Comparison of ENCODE assay signal across 8 cellular contexts in genomic region chr6:28863607-28864320, GRCh38.
DNase-seq lines count a peak whose midpoint lies in the region; ATAC-seq and TF ChIP-seq lines count a peak whose summit lies in the region.

No MANE protein-coding gene starts in this region.

- peaks cover 33% of the 10 kb centered on the region for H3K4me1 Mint-ChIP-seq in activated CD4-positive, alpha-beta T cell treated with anti-CD3 and anti-CD28 coated beads, Interleukin-2, amount 10 ng/mL, durations not matched to agents 24 days and 14 days

- DNase-seq in D341Med (ENCODE audit: low spot score): peak; percentile 76
- DNase-seq in NCI-H510A treated with DMSO at 0.1 percent for 48 hours (lab: John Stamatoyannopoulos, UW): peak; percentile 56
- DNase-seq in activated CD4-positive, alpha-beta T cell treated with anti-CD3 and anti-CD28 coated beads, Interleukin-2, amount 10 ng/mL, durations not matched to agents 24 days and 14 days: peak; percentile 96
- DNase-seq in dedifferentiated amniotic fluid mesenchymal stem cell (ENCODE audit: extremely low spot score): peak; percentile 78
- peak; percentile 74 to 88 for DNase-seq in left lung
- DNase-seq in stimulated activated CD4-positive, alpha-beta T cell treated with anti-CD3 and anti-CD28 coated beads, Interleukin-1b, Interleukin-23, amount 100 ng/mL, for 48 hours: peak; percentile 87

- H3K27ac ChIP-seq in left lung: peak overlapping the region; percentile 34 to 67

- no peak for TF ChIP-seq CTCF in left lung (IDR thresholded peaks at IDR 0.05)

- peaks cover 0 to 6% of the 10 kb centered on the region in 2 donors for H3K9me3 ChIP-seq in left lung

- peaks cover 18% of the 10 kb centered on the region for H3K27me3 Mint-ChIP-seq in activated CD4-positive, alpha-beta T cell treated with anti-CD3 and anti-CD28 coated beads, Interleukin-2, amount 10 ng/mL, durations not matched to agents 24 days and 14 days

- intact Hi-C loops in activated CD4-positive, alpha-beta T cell treated with anti-CD3 and anti-CD28 coated beads, Interleukin-2, amount 10 ng/mL, durations not matched to agents 24 days and 14 days (cut with micrococcal nuclease): loop anchor here (1.0 to 10.0 kb wide), 8 partner anchors 21 to 1389 kb away; partner anchors contain the start of gene ZNF184
- intact Hi-C loops in left lung (cut with DNase I): no loop called here

- H3K9me3 Mint-ChIP-seq in activated CD4-positive, alpha-beta T cell treated with anti-CD3 and anti-CD28 coated beads, Interleukin-2, amount 10 ng/mL, durations not matched to agents 24 days and 14 days: peaks cover 11% of the 10 kb centered on the region

- H3K36me3 ChIP-seq in left lung: no peaks in the 10 kb centered on the region

- peak overlapping the region; percentile 62 to 77 for H3K4me3 ChIP-seq in left lung

- H3K36me3 Mint-ChIP-seq in activated CD4-positive, alpha-beta T cell treated with anti-CD3 and anti-CD28 coated beads, Interleukin-2, amount 10 ng/mL, durations not matched to agents 24 days and 14 days (ENCODE audit: low read depth): peaks cover 3% of the 10 kb centered on the region

- ATAC-seq in HG02852 (IDR thresholded peaks at IDR 0.05; ENCODE audit: unreplicated experiment): peak; percentile 40
- ATAC-seq in left lung: peak; percentile 69
- no peak for ATAC-seq in GM19467 (IDR thresholded peaks at IDR 0.05; ENCODE audit: unreplicated experiment)

- H3K4me3 Mint-ChIP-seq in activated CD4-positive, alpha-beta T cell treated with anti-CD3 and anti-CD28 coated beads, Interleukin-2, amount 10 ng/mL, durations not matched to agents 24 days and 14 days: peak overlapping the region; percentile 95

- H3K27ac Mint-ChIP-seq in activated CD4-positive, alpha-beta T cell treated with anti-CD3 and anti-CD28 coated beads, Interleukin-2, amount 10 ng/mL, durations not matched to agents 24 days and 14 days: peak overlapping the region; percentile 83

- H3K27me3 ChIP-seq in left lung: peaks cover 0 to 3% of the 10 kb centered on the region in 2 donors

- H3K4me1 ChIP-seq in left lung: peaks cover 0 to 9% of the 10 kb centered on the region in 2 donors
